Comparison of ENCODE assay signal across 1 cellular context in the genomic region with DNA sequence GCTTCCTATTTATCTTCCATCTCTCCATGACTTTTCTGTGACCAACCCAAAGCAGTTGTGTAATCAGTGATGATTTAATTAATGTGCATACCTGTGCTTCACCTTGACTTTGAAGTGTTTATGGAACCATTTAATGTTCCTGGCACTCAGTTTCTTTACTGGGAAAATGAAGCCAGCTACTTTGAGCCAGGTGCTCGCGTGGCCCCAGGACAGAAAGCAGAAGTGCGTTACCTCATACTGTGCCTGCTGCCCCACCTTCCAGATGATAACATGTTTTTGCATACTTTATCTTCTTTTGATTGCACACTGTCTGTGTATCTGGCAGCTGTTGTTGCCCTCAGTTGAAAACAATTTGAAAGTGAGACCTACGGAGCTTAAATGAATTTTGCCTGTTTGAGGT.
TF ChIP-seq lines count a peak whose summit lies in the region.

No MANE protein-coding gene starts in this region.

TF ChIP-seq in GM23338, 12 proteins besides CTCF, POLR2A, EP300 and RAD21 (continued from another document):
- no peak for TF ChIP-seq ZNF462 (CRISPR knock-in tag; IDR thresholded peaks at IDR 0.05)
- TF ChIP-seq CREB1 (CRISPR knock-in tag; IDR thresholded peaks at IDR 0.05; ENCODE audit: low read depth) = no peak
- no peak for TF ChIP-seq POLR2AphosphoS5 (IDR thresholded peaks at IDR 0.05; ENCODE audit: low read depth)
- no peak for TF ChIP-seq NANOG (IDR thresholded peaks at IDR 0.05; ENCODE audit: borderline replicate concordance)
- no peak for TF ChIP-seq STAT1 (IDR thresholded peaks at IDR 0.05; ENCODE audit: unreplicated experiment)
- no peak for TF ChIP-seq EZH2 (IDR thresholded peaks at IDR 0.05; ENCODE audit: low read depth, unreplicated experiment)
- no peak for TF ChIP-seq JUNB (IDR thresholded peaks at IDR 0.05; ENCODE audit: unreplicated experiment)
- TF ChIP-seq ZNF114 (CRISPR knock-in tag; IDR thresholded peaks at IDR 0.05) = no peak
- no peak for TF ChIP-seq ETS1 (IDR thresholded peaks at IDR 0.05)
- no peak for TF ChIP-seq ZNF331 (CRISPR knock-in tag; IDR thresholded peaks at IDR 0.05; ENCODE audit: low read depth)
